ENCODE assay signal across 15 cellular contexts in the genomic region with DNA sequence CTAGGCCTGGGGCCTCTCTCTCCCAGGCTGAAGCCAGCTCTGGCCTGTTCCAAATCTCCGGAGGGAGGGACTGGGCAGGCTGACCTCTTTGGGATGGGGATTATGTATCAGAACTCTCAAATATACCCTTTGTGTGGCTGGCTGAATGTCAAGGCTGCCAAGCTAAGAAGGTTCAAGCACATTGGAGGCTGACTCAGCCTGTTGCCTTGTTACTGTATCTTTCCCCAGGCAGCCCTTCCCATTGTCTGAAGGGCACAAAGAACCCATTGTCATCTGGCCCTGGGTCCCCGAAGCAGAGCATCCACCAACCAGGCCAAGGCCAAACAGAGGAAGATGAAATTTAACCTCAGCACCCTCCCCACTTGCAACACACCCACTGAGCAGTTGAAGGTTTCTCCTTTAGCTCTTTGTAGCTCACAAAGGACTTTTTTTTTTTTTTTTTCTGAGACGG. TPM values are rescaled to one million over a fixed set of nuclear protein-coding genes. Genes with fewer than 3 reads are reported as not detected.
A peak's percentile ranks its signal among the peaks of the same experiment; 100 is the strongest.
DNase-seq lines count a peak whose midpoint lies in the region; ATAC-seq and TF ChIP-seq lines count a peak whose summit lies in the region.
"Had no signal": no experiment of that assay in that cellular context is flagged by ENCODE, and none has a peak within 500 bp of the region (broad histone marks: within the 10 kb centered on the region; RNA-seq: fewer than 3 reads in every experiment).

No MANE protein-coding gene starts in this region.

- H2AFZ ChIP-seq in smooth muscle cell (ENCODE audit: low read depth), result no peak overlapping the region

- H3K36me3 ChIP-seq in mesendoderm (ENCODE audit: control insufficient read depth, insufficient read depth, low read length) (no peaks in the 10 kb centered on the region), smooth muscle cell (ENCODE audit: low read depth) (no peaks in the 10 kb centered on the region)
- H3K36me3 ChIP-seq: neutrophil had no signal

- no peak for ATAC-seq in stimulated activated memory B cell treated with anti-CD40 and anti-IgM and Interleukin-4, amounts not matched to agents 10 μg/mL and 1 μg/mL and 100 μg/mL, for 72 hours
- ATAC-seq in GM18861 (IDR thresholded peaks at IDR 0.05; ENCODE audit: unreplicated experiment), result no peak

- H4K20me1 ChIP-seq in smooth muscle cell (ENCODE audit: low read depth), result no peaks in the 10 kb centered on the region

- H3K27me3 Mint-ChIP-seq in stimulated activated memory B cell treated with anti-CD40 and anti-IgM and Interleukin-4, amounts not matched to agents 10 μg/mL and 1 μg/mL and 100 μg/mL, for 72 hours, result peaks cover 12% of the 10 kb centered on the region
- peaks cover 6% of the 10 kb centered on the region for H3K27me3 Mint-ChIP-seq in T-helper 2 cell treated with Interferon-gamma antibody and Interleukin-4, amounts not matched to agents 5 μg/mL and 100 μg/mL, for 36 hours (ENCODE audit: low read depth)

- peaks cover 9% of the 10 kb centered on the region for H3K4me1 ChIP-seq in mesendoderm (ENCODE audit: control insufficient read depth, low read depth, low read length)
- H3K4me1 ChIP-seq in smooth muscle cell (ENCODE audit: low read depth), result peaks cover 27% of the 10 kb centered on the region

- H3K9me3 Mint-ChIP-seq in stimulated activated memory B cell treated with anti-CD40 and anti-IgM and Interleukin-4, amounts not matched to agents 10 μg/mL and 1 μg/mL and 100 μg/mL, for 72 hours, result no peaks in the 10 kb centered on the region
- H3K9me3 Mint-ChIP-seq in T-helper 2 cell treated with Interferon-gamma antibody and Interleukin-4, amounts not matched to agents 5 μg/mL and 100 μg/mL, for 36 hours, result no peaks in the 10 kb centered on the region
- H3K9me3 Mint-ChIP-seq: immature natural killer cell; stimulated activated naive CD8-positive, alpha-beta T cell treated with anti-CD3 and anti-CD28 coated beads, Interleukin-15, Interleukin-2, amounts not matched to agents 100 ng/mL and 50 ng/mL, for 24 hours had no signal

- H3K4ac ChIP-seq in mesendoderm (ENCODE audit: low read depth, low read length), result no peak overlapping the region

- H2BK15ac ChIP-seq in mesendoderm (replicated peaks; ENCODE audit: low read depth), result no peak overlapping the region

- H3K4me3 Mint-ChIP-seq in stimulated activated memory B cell treated with anti-CD40 and anti-IgM and Interleukin-4, amounts not matched to agents 10 μg/mL and 1 μg/mL and 100 μg/mL, for 72 hours, result no peak overlapping the region
- H3K4me3 Mint-ChIP-seq in T-helper 2 cell treated with Interferon-gamma antibody and Interleukin-4, amounts not matched to agents 5 μg/mL and 100 μg/mL, for 36 hours, result no peak overlapping the region
- H3K4me3 Mint-ChIP-seq: immature natural killer cell; stimulated activated naive CD8-positive, alpha-beta T cell treated with anti-CD3 and anti-CD28 coated beads, Interleukin-15, Interleukin-2, amounts not matched to agents 100 ng/mL and 50 ng/mL, for 24 hours had no signal

- no peak overlapping the region for H4K8ac ChIP-seq in mesendoderm (ENCODE audit: low read depth, low read length)

- H3K27ac Mint-ChIP-seq in stimulated activated memory B cell treated with anti-CD40 and anti-IgM and Interleukin-4, amounts not matched to agents 10 μg/mL and 1 μg/mL and 100 μg/mL, for 72 hours, result no peak overlapping the region
- no peak overlapping the region for H3K27ac Mint-ChIP-seq in T-helper 2 cell treated with Interferon-gamma antibody and Interleukin-4, amounts not matched to agents 5 μg/mL and 100 μg/mL, for 36 hours
- H3K27ac Mint-ChIP-seq: immature natural killer cell; stimulated activated naive CD8-positive, alpha-beta T cell treated with anti-CD3 and anti-CD28 coated beads, Interleukin-15, Interleukin-2, amounts not matched to agents 100 ng/mL and 50 ng/mL, for 24 hours had no signal

- no peak overlapping the region for H4K5ac ChIP-seq in mesendoderm (ENCODE audit: low read length)

- no peaks in the 10 kb centered on the region for H3K79me1 ChIP-seq in mesendoderm (ENCODE audit: low read length)

- TF ChIP-seq CTCF in cardiac fibroblast (IDR thresholded peaks at IDR 0.05; ENCODE audit: low read depth, low read length) (no peak), smooth muscle cell (IDR thresholded peaks at IDR 0.05; ENCODE audit: borderline replicate concordance, insufficient read depth, poor library complexity, severe bottlenecking) (no peak)

- no peak overlapping the region for H3K27ac ChIP-seq in mesendoderm (ENCODE audit: low read depth, low read length)
- H3K27ac ChIP-seq in smooth muscle cell (ENCODE audit: low read depth), result peak overlapping the region; percentile 100
- H3K27ac ChIP-seq: neutrophil, SK-N-MC had no signal

- peak; percentile 95 for DNase-seq in M059J (ENCODE audit: low read depth)
- peak; percentile 61 to 85 for DNase-seq in cardiac fibroblast (ENCODE audit: low read depth in 2 of 2)
- DNase-seq in mesendoderm, result no peak
- DNase-seq in smooth muscle cell (lab: John Stamatoyannopoulos, UW; ENCODE audit: unreplicated experiment), result no peak
- DNase-seq in activated CD4-positive, CD25-positive, alpha-beta regulatory T cell treated with anti-CD3 and anti-CD28 coated beads, Interleukin-2, amount 50 U/mL, for 72 hours, result no peak
- no peak for DNase-seq in T-helper 2 cell treated with Interferon-gamma antibody and Interleukin-4, amounts not matched to agents 5 μg/mL and 100 μg/mL, for 36 hours (ENCODE audit: low spot score)
- DNase-seq: activated T-cell treated with anti-CD3 and anti-CD28 coated beads for 4 hours; immature natural killer cell; NCI-H1105; stimulated activated CD4-positive, alpha-beta T cell treated with anti-CD3 and anti-CD28 coated beads, Interleukin-2, amount 100 ng/mL, for 48 hours had no signal

- H3K4me3 ChIP-seq in cardiac fibroblast (replicated peaks in 1 of 2; ENCODE audit: low read depth in 2 of 2, low read length in 2 of 2), result no peak overlapping the region
- H3K4me3 ChIP-seq in mesendoderm (ENCODE audit: low read length), result no peak overlapping the region
- no peak overlapping the region for H3K4me3 ChIP-seq in smooth muscle cell
- H3K4me3 ChIP-seq: SK-N-MC had no signal

- no peaks in the 10 kb centered on the region for H3K9me3 ChIP-seq in smooth muscle cell (replicated peaks; ENCODE audit: low read depth)
- H3K9me3 ChIP-seq: neutrophil had no signal

- H3K4me1 Mint-ChIP-seq in stimulated activated memory B cell treated with anti-CD40 and anti-IgM and Interleukin-4, amounts not matched to agents 10 μg/mL and 1 μg/mL and 100 μg/mL, for 72 hours, result no peaks in the 10 kb centered on the region
- H3K4me1 Mint-ChIP-seq in T-helper 2 cell treated with Interferon-gamma antibody and Interleukin-4, amounts not matched to agents 5 μg/mL and 100 μg/mL, for 36 hours (ENCODE audit: low read depth), result no peaks in the 10 kb centered on the region
- H3K4me1 Mint-ChIP-seq: immature natural killer cell had no signal

- H3K27me3 ChIP-seq in mesendoderm (ENCODE audit: insufficient read depth, low read length, poor library complexity) (no peaks in the 10 kb centered on the region), smooth muscle cell (ENCODE audit: low read depth) (no peaks in the 10 kb centered on the region)
- H3K27me3 ChIP-seq: neutrophil had no signal

- no peak overlapping the region for H3K4me2 ChIP-seq in mesendoderm (ENCODE audit: low read length)
- no peak overlapping the region for H3K4me2 ChIP-seq in smooth muscle cell

- no peaks in the 10 kb centered on the region for H3K79me2 ChIP-seq in mesendoderm (ENCODE audit: control insufficient read depth, insufficient read depth, low read length)
- no peaks in the 10 kb centered on the region for H3K79me2 ChIP-seq in smooth muscle cell (ENCODE audit: low read depth)

- H2BK5ac ChIP-seq in mesendoderm (ENCODE audit: low read length), result no peak overlapping the region

- no peak overlapping the region for H2BK120ac ChIP-seq in mesendoderm (ENCODE audit: low read depth, low read length)

- WGBS in mesendoderm (ENCODE audit: extremely low coverage, insufficient coverage, low lambda C conversion rate), result no CpG with 5 or more reads among the region's 3 CpGs
- 56% methylated on average over 3 of the region's 3 CpGs for WGBS in smooth muscle cell (ENCODE audit: low lambda C conversion rate)

- peaks cover 38% of the 10 kb centered on the region for H3F3A ChIP-seq in smooth muscle cell (ENCODE audit: low read depth)

- H3K9ac ChIP-seq in mesendoderm (ENCODE audit: low read length), result no peak overlapping the region
- H3K9ac ChIP-seq in smooth muscle cell (ENCODE audit: low read depth), result no peak overlapping the region

- H3K18ac ChIP-seq in mesendoderm (ENCODE audit: low read length), result no peak overlapping the region

- no peak overlapping the region for H3K23ac ChIP-seq in mesendoderm (ENCODE audit: low read length)

- no peaks in the 10 kb centered on the region for H3K36me3 Mint-ChIP-seq in stimulated activated memory B cell treated with anti-CD40 and anti-IgM and Interleukin-4, amounts not matched to agents 10 μg/mL and 1 μg/mL and 100 μg/mL, for 72 hours
- H3K36me3 Mint-ChIP-seq in T-helper 2 cell treated with Interferon-gamma antibody and Interleukin-4, amounts not matched to agents 5 μg/mL and 100 μg/mL, for 36 hours (ENCODE audit: low read depth), result no peaks in the 10 kb centered on the region
- H3K36me3 Mint-ChIP-seq: immature natural killer cell had no signal

- H2AK5ac ChIP-seq in mesendoderm (ENCODE audit: low read length), result peak overlapping the region; percentile 47

- peak overlapping the region; percentile 47 for H3K56ac ChIP-seq in mesendoderm (ENCODE audit: low read length)

RNA-seq across cellular contexts. Expression of a gene that starts 7.3 kb away (rescaled TPM):
- total RNA-seq in M059J (2014; rRNA removed; shearing (Covaris generic)), result 2,332 and 4,342 TPM in 2 replicates
- polyA plus RNA-seq in mesendoderm (2013, experiment 1 of 2), result 371 TPM
- polyA plus RNA-seq in mesendoderm (2013, experiment 2 of 2), result 377 TPM
- 7,113 and 8,137 TPM in 2 replicates for total RNA-seq in smooth muscle cell
- polyA plus RNA-seq in smooth muscle cell, result 13,534 and 19,518 TPM in 2 replicates

Comparison
In these comparisons a context has a peak if more than half of its experiments do, and no peak if none do; other contexts are left out.
1. DNase-seq: peak in M059J (single experiment) and cardiac fibroblast (2 of 2); none in mesendoderm (single experiment), smooth muscle cell (single experiment), activated CD4-positive, CD25-positive, alpha-beta regulatory T cell treated with anti-CD3 and anti-CD28 coated beads, Interleukin-2, amount 50 U/mL, for 72 hours (single experiment) and T-helper 2 cell treated with Interferon-gamma antibody and Interleukin-4, amounts not matched to agents 5 μg/mL and 100 μg/mL, for 36 hours (single experiment).